In the genomic region with DNA sequence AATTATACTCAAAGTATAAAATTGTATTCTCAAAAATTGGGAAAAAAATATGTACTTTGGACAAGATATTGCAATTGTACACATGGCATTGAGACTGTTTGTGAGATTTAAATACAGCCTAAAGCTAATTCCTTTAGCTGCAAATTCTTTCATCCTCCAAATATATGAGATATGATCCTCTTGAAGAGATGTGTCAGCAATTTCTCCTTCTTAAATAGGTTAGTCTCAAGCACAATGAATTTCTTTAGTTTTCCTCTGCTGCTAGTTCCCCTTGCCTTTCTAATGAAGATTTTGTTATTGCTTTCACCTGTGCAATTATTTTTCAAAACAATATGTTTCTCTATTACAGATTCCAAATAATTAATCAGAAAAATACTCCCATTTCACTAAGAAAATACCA, we compare ENCODE assay signal across 26 cellular contexts.
"Had no signal": no experiment of that assay in that cellular context is flagged by ENCODE, and none has a peak within 500 bp of the region (broad histone marks: within the 10 kb centered on the region; RNA-seq: fewer than 3 reads in every experiment).

No MANE protein-coding gene starts in this region.

- H3K36me3 ChIP-seq: colonic mucosa, esophagus squamous epithelium, gastrocnemius medialis, heart right ventricle, left lung, lower lobe of right lung had no signal

- H3K4me3 ChIP-seq: colonic mucosa, esophagus squamous epithelium, gastrocnemius medialis, heart right ventricle, left lung, lower lobe of right lung, mucosa of descending colon had no signal

- H3K4me1 ChIP-seq: colonic mucosa, esophagus squamous epithelium, gastrocnemius medialis, heart right ventricle, left lung, lower lobe of right lung had no signal

- FAIRE-seq: endometrium, islet of Langerhans, keratinocyte had no signal

- H3K27ac ChIP-seq: colonic mucosa, epithelial cell of prostate, esophagus squamous epithelium, gastrocnemius medialis, heart right ventricle, left lung, lower lobe of right lung had no signal

- ATAC-seq: effector memory CD8-positive, alpha-beta T cell; esophagus mucosa; gastrocnemius medialis; heart right ventricle; left cardiac atrium; left lung; left ventricle myocardium superior; lower lobe of right lung; mucosa of descending colon had no signal

- H3K27me3 ChIP-seq: colonic mucosa, esophagus squamous epithelium, gastrocnemius medialis, heart right ventricle, left lung had no signal

- H3K9me3 ChIP-seq: colonic mucosa, esophagus squamous epithelium, gastrocnemius medialis, heart right ventricle, left lung, lower lobe of right lung, mucosa of descending colon had no signal

- DNase-seq: colonic mucosa; cortex of kidney; effector CD8-positive, alpha-beta T cell; effector memory CD8-positive, alpha-beta T cell; endodermal cell; erythroblast; esophagus squamous epithelium; foreskin fibroblast; foreskin melanocyte; gastrocnemius medialis; glutamatergic neuron; head of caudate nucleus; heart right ventricle; hippocampal formation; left cardiac atrium; left lung; left ventricle myocardium superior; lower lobe of right lung; mesenchymal stem cell; mucosa of descending colon; naive B cell had no signal
